In the genomic region with DNA sequence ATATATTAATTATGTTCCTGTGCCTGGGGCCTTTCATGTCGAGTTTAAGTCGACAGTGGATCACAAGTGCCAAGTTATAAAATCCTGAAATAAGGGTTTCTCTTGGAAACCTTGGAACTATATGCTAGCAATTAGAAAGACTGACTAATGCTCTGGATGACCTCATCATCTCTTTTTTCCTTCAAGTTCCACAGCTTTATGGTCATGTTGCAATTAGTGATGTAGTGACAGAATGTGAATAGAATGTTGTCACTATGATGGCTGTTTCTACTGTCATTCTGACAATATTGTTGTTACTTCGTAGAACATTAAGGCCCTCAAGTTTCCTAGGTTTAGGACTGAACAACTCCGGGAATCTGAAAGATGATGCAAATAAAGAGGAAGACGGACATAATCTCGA, we compare ENCODE assay signal across 17 cellular contexts.
"Had no signal": no experiment of that assay in that cellular context is flagged by ENCODE, and none has a peak within 500 bp of the region (broad histone marks: within the 10 kb centered on the region; RNA-seq: fewer than 3 reads in every experiment).

No MANE protein-coding gene starts in this region.

- H3K27me3 ChIP-seq: spleen, tibial artery, vagina had no signal

- H3K36me3 ChIP-seq: spleen, tibial artery, vagina had no signal

- H3K9me3 ChIP-seq: spleen, tibial artery, vagina had no signal

- H3K4me3 ChIP-seq: lung, spleen, tibial artery, vagina had no signal

- DNase-seq: activated CD4-positive, alpha-beta T cell treated with anti-CD3 and anti-CD28 coated beads for 36 hours; activated CD8-positive, alpha-beta memory T cell treated with anti-CD3 and anti-CD28 coated beads, Interleukin-2, amount 50 U/mL, for 4 hours; activated CD8-positive, alpha-beta T cell treated with anti-CD3 and anti-CD28 coated beads for 36 hours; activated naive CD4-positive, alpha-beta T cell; activated naive CD8-positive, alpha-beta T cell treated with anti-CD3 and anti-CD28 coated beads, Interleukin-2, amount 50 U/mL, for 24 hours; cortex of kidney; effector CD8-positive, alpha-beta T cell; left cardiac atrium; naive thymus-derived CD4-positive, alpha-beta T cell; posterior cingulate gyrus; right cardiac atrium; spleen; stimulated activated CD4-positive, alpha-beta T cell treated with anti-CD3 and anti-CD28 coated beads, Interleukin-1b, Interleukin-23, amount 100 ng/mL, for 48 hours; tibial artery had no signal

- H3K4me1 ChIP-seq: spleen, vagina had no signal

- H3K27ac ChIP-seq: spleen, tibial artery, vagina, VCaP had no signal
